ENCODE assay signal across 8 cellular contexts in genomic region chr11:66113132-66113856, GRCh38. TPM values are rescaled to one million over a fixed set of nuclear protein-coding genes. Genes with fewer than 3 reads are reported as not detected.
DNase-seq lines count a peak whose midpoint lies in the region; ATAC-seq and TF ChIP-seq lines count a peak whose summit lies in the region.

No MANE protein-coding gene starts in this region.

- H3K4me1 Mint-ChIP-seq in osteocyte (ENCODE audit: unreplicated experiment), result peaks cover 49% of the 10 kb centered on the region

- no peaks in the 10 kb centered on the region for H3K9me3 Mint-ChIP-seq in osteocyte (ENCODE audit: unreplicated experiment)

- H3K36me3 ChIP-seq in brain microvascular endothelial cell (replicated peaks), result no peaks in the 10 kb centered on the region
- no peaks in the 10 kb centered on the region for H3K36me3 ChIP-seq in vagina

- DNase-seq in Daoy (ENCODE audit: low read depth) (peak; percentile 78), LoVo (ENCODE audit: low spot score) (peak; percentile 75), brain microvascular endothelial cell (peak; percentile 84), osteocyte (ENCODE audit: extremely low spot score, unreplicated experiment) (no peak), activated gamma-delta T cell treated with Interleukin-2 at 50 U/mL for 16 hours (no peak), vagina (ENCODE audit: extremely low spot score in 2 of 2) (no peak)
- DNase-seq in activated effector memory CD4-positive, alpha-beta T cell treated with Interleukin-2 at 50 U/mL for 16 hours, result no peak

- no peaks in the 10 kb centered on the region for H3K36me3 Mint-ChIP-seq in osteocyte (ENCODE audit: unreplicated experiment)

- no peak for TF ChIP-seq POLR2A in vagina (IDR thresholded peaks at IDR 0.05)

- TF ChIP-seq CTCF in brain microvascular endothelial cell (IDR thresholded peaks at IDR 0.05; ENCODE audit: low read depth, low read length, missing control alignments) (no peak), osteocyte (IDR thresholded peaks at IDR 0.05) (no peak), vagina (IDR thresholded peaks at IDR 0.05) (no peak)

- no peaks in the 10 kb centered on the region for H3K9me3 ChIP-seq in vagina

- peak overlapping the region; percentile 81 for H3K27ac Mint-ChIP-seq in osteocyte (ENCODE audit: unreplicated experiment)

- no peak overlapping the region for H3K4me3 Mint-ChIP-seq in osteocyte (ENCODE audit: unreplicated experiment)

- H3K27me3 ChIP-seq in brain microvascular endothelial cell (replicated peaks) (no peaks in the 10 kb centered on the region), vagina (no peaks in the 10 kb centered on the region)

- in situ Hi-C loops in brain microvascular endothelial cell (cut with HindIII; ENCODE audit: low pct_ligation_motif_present, low sequenced_read_pairs), result no loop called here

- intact Hi-C loops in vagina (cut with DNase I), result no loop called here

- ATAC-seq in HG02610 (IDR thresholded peaks at IDR 0.05; ENCODE audit: unreplicated experiment), result no peak

- H3K4me3 ChIP-seq in brain microvascular endothelial cell (ENCODE audit: low read depth, low read length), result no peak overlapping the region
- H3K4me3 ChIP-seq in vagina, result no peak overlapping the region

- peaks cover 43% of the 10 kb centered on the region for H3K4me1 ChIP-seq in vagina

- H3K27me3 Mint-ChIP-seq in osteocyte (ENCODE audit: unreplicated experiment), result no peaks in the 10 kb centered on the region

- H3K27ac ChIP-seq in brain microvascular endothelial cell, result peak overlapping the region; percentile 92
- H3K27ac ChIP-seq in vagina, result no peak overlapping the region

RNA-seq across cellular contexts. Expression of gene PACS1, which starts 43.2 kb away (rescaled TPM):
- 10.9 and 13.0 TPM in 2 replicates for total RNA-seq in Daoy (2014; rRNA removed; shearing (Covaris generic))
- total RNA-seq in osteocyte (83.8 and 84.9 TPM in 2 replicates), vagina (66.0 TPM)

Comparison
In these comparisons a context has a peak if more than half of its experiments do, and no peak if none do; other contexts are left out.
1. DNase-seq: peak in Daoy (single experiment), LoVo (single experiment) and brain microvascular endothelial cell (single experiment); none in osteocyte (single experiment), activated gamma-delta T cell treated with Interleukin-2 at 50 U/mL for 16 hours (single experiment), activated effector memory CD4-positive, alpha-beta T cell treated with Interleukin-2 at 50 U/mL for 16 hours (single experiment) and vagina (0 of 2).